In the genomic region with DNA sequence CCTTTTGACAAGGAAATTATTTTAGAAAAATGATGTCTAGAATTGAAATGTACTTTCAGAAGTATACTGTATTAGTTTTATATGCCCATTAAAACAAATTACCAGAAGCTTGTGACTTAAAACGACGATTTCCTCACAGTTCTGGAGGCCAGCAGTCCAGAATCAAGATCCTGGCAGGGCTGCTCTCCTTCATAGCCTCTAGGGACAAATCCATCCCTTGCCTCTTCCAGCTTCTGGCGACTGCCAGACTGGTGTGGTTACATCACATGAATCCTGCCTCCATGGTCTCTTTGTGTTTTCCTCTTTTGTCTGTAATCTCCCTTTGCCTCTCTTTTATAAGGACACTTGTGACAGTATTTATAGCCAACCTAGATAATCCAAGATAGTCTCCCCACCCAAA, we compare ENCODE assay signal across 27 cellular contexts.
"Had no signal": no experiment of that assay in that cellular context is flagged by ENCODE, and none has a peak within 500 bp of the region (broad histone marks: within the 10 kb centered on the region; RNA-seq: fewer than 3 reads in every experiment).

No MANE protein-coding gene starts in this region.

- H3K4me3 Mint-ChIP-seq: effector memory CD8-positive, alpha-beta T cell; memory B cell; mesothelial cell of epicardium; naive B cell; natural killer cell treated with Interleukin-12 subunit alpha and Interleukin-12 subunit beta and Interleukin-15 and Interleukin-18, amount 100 ng/mL, for 72 hours; neural crest cell; stimulated activated memory B cell treated with anti-CD40 and anti-IgM and Interleukin-4, amounts not matched to agents 10 μg/mL and 1 μg/mL and 100 μg/mL, for 72 hours had no signal

- H3K27ac Mint-ChIP-seq: effector memory CD8-positive, alpha-beta T cell; memory B cell; mesothelial cell of epicardium; naive B cell; natural killer cell treated with Interleukin-12 subunit alpha and Interleukin-12 subunit beta and Interleukin-15 and Interleukin-18, amount 100 ng/mL, for 72 hours; progenitor cell of endocrine pancreas; stimulated activated memory B cell treated with anti-CD40 and anti-IgM and Interleukin-4, amounts not matched to agents 10 μg/mL and 1 μg/mL and 100 μg/mL, for 72 hours had no signal

- H3K36me3 ChIP-seq: left lung, neutrophil, pancreas, spleen, thoracic aorta, tibial nerve, upper lobe of left lung had no signal

- H3K36me3 Mint-ChIP-seq: memory B cell; naive B cell; natural killer cell treated with Interleukin-12 subunit alpha and Interleukin-12 subunit beta and Interleukin-15 and Interleukin-18, amount 100 ng/mL, for 72 hours; stimulated activated memory B cell treated with anti-CD40 and anti-IgM and Interleukin-4, amounts not matched to agents 10 μg/mL and 1 μg/mL and 100 μg/mL, for 72 hours had no signal

- H3K4me1 ChIP-seq: left lung, pancreas, spleen, upper lobe of left lung had no signal

- H3K27ac ChIP-seq: hepatocyte, left lung, neutrophil, pancreas, skin epidermis, spleen, thoracic aorta, tibial nerve, upper lobe of left lung had no signal

- DNase-seq: caudate nucleus; cerebellar nuclear complex; cortex of kidney; effector memory CD8-positive, alpha-beta T cell; erythroblast; head of caudate nucleus; left cardiac atrium; left lung; mucosa of descending colon; naive B cell; pancreas; spleen; stimulated activated CD4-positive, alpha-beta T cell treated with anti-CD3 and anti-CD28 coated beads, Interleukin-4, amount 100 ng/mL, for 4 hours; stimulated activated naive CD8-positive, alpha-beta T cell treated with anti-CD3 and anti-CD28 coated beads, Interleukin-15, Interleukin-2, amounts not matched to agents 100 U/mL and 50 U/mL, for 24 hours; upper lobe of left lung had no signal

- H3K4me3 ChIP-seq: hepatocyte, left lung, lung, mucosa of descending colon, pancreas, skin epidermis, spleen, thoracic aorta, tibial nerve, upper lobe of left lung had no signal

- H3K9me3 ChIP-seq: neutrophil, pancreas, thoracic aorta had no signal

- H3K9me3 Mint-ChIP-seq: memory B cell; neural crest cell; stimulated activated memory B cell treated with anti-CD40 and anti-IgM and Interleukin-4, amounts not matched to agents 10 μg/mL and 1 μg/mL and 100 μg/mL, for 72 hours had no signal

- H3K27me3 ChIP-seq: hepatocyte, left lung, neutrophil, pancreas, spleen, tibial nerve, upper lobe of left lung had no signal

- ATAC-seq: effector memory CD8-positive, alpha-beta T cell; left lung; mucosa of descending colon; natural killer cell treated with Interleukin-12 subunit alpha and Interleukin-12 subunit beta and Interleukin-15 and Interleukin-18, amount 100 ng/mL, for 72 hours; pancreas; stimulated activated memory B cell treated with anti-CD40 and anti-IgM and Interleukin-4, amounts not matched to agents 10 μg/mL and 1 μg/mL and 100 μg/mL, for 72 hours; stimulated activated naive CD8-positive, alpha-beta T cell treated with anti-CD3 and anti-CD28 coated beads, Interleukin-15, Interleukin-2, amounts not matched to agents 100 U/mL and 50 U/mL, for 24 hours had no signal

- H3K27me3 Mint-ChIP-seq: effector memory CD8-positive, alpha-beta T cell; memory B cell; naive B cell; natural killer cell treated with Interleukin-12 subunit alpha and Interleukin-12 subunit beta and Interleukin-15 and Interleukin-18, amount 100 ng/mL, for 72 hours; progenitor cell of endocrine pancreas; stimulated activated memory B cell treated with anti-CD40 and anti-IgM and Interleukin-4, amounts not matched to agents 10 μg/mL and 1 μg/mL and 100 μg/mL, for 72 hours had no signal

- H3K4me1 Mint-ChIP-seq: memory B cell; naive B cell; neural crest cell; stimulated activated memory B cell treated with anti-CD40 and anti-IgM and Interleukin-4, amounts not matched to agents 10 μg/mL and 1 μg/mL and 100 μg/mL, for 72 hours had no signal
